In the genomic region with DNA sequence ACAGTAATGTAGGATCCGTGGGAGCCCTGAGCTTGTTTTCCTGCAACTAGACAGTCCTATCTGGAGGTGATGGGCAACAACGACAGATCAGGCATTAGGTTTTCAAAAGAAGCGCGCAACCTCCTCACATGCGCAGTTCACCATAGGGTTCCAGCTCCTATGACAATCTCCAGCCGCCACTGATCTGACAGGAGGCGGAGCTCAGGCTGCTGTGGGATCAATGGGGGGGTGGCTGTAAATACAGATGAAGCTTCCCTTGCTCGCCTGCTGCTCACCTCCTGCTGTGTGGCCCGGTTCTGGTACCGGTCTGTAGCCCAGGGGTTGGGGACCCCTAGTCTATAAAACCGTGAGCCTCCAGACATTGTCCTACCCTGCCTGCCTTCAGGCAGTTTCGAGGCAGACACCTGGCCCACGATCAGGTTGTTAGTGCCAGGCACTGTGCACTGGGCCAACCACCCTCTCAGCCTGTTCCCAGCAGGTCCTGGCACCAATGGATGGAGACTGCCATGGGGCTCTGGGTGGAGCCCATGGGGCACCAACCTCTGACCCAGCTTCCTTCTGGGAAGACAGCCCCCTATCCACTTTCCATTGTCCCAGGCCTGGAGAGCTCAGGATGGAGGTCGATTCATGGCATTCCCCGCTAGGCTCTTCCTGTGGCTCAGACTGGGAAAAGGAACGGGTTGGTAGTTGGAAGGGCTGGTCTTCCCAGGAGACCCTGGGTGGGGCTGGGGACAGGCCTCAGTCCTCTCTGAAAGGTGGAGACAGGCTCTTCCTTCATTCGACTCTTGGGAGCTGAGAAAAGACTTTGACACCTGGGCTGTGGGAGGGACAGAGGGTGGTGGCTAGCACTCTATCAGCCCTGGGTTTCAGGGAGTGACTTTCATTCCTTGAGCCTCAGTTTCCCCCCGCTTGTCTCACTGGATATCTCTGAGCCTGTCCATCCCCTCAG, we compare ENCODE assay signal across 8 cellular contexts. TPM values are rescaled to one million over a fixed set of nuclear protein-coding genes. Genes with fewer than 3 reads are reported as not detected.
DNase-seq lines count a peak whose midpoint lies in the region; ATAC-seq and TF ChIP-seq lines count a peak whose summit lies in the region.

No MANE protein-coding gene starts in this region.

- H3K27me3 ChIP-seq in PC-3 (ENCODE audit: low read length) (no peaks in the 10 kb centered on the region), neural progenitor cell (peaks cover 11% of the 10 kb centered on the region)

- H3K27ac ChIP-seq in PC-3 (ENCODE audit: low read length) (no peak overlapping the region), neural progenitor cell (no peak overlapping the region)

- peaks cover 9% of the 10 kb centered on the region; the same call in 1 of the 2 replicates for H3K36me3 ChIP-seq in PC-3 (ENCODE audit: low read depth, low read length)
- H3K36me3 ChIP-seq in neural progenitor cell, result no peaks in the 10 kb centered on the region

- no peaks in the 10 kb centered on the region for H3K9me3 Mint-ChIP-seq in neural progenitor cell

- ATAC-seq in PC-3 (peak; percentile 41), GM21360 (IDR thresholded peaks at IDR 0.05; ENCODE audit: unreplicated experiment) (no peak)

- peaks cover 14% of the 10 kb centered on the region for H3K4me1 Mint-ChIP-seq in neural progenitor cell

- H3K9ac ChIP-seq in PC-3 (ENCODE audit: low read length) (no peak overlapping the region), neural progenitor cell (no peak overlapping the region)

- H3K4me2 ChIP-seq in PC-3 (ENCODE audit: low read length) (peak overlapping the region; percentile 93), neural progenitor cell (peak overlapping the region; percentile 96)

- BruUV-seq in PC-3 (replicated peaks; lab: Mats Ljungman, UMichigan), result TSS peak; percentile 41

- DNase-seq in NCI-H1417 (lab: John Stamatoyannopoulos, UW), result peak; percentile 48 to 72 (median 49)
- DNase-seq in NCI-H1417 treated with DMSO at 0.1 percent for 48 hours (lab: John Stamatoyannopoulos, UW), result no peak
- DNase-seq in PC-3, result peak; percentile 51
- DNase-seq in epidermal melanocyte (ENCODE audit: insufficient read length, low spot score), result peak; percentile 11
- peak; percentile 25 for DNase-seq in neural progenitor cell (ENCODE audit: low spot score)
- DNase-seq in GM20000 (ENCODE audit: low spot score), result no peak
- DNase-seq in stimulated activated CD4-positive, alpha-beta T cell treated with anti-CD3 and anti-CD28 coated beads, Interleukin-4, amount 100 ng/mL, for 1 hour, result no peak

- TF ChIP-seq CTCF in PC-3 (conservative IDR thresholded peaks at IDR 0.05; ENCODE audit: low read depth, low read length) (no peak), neural progenitor cell (IDR thresholded peaks at IDR 0.05) (no peak), GM20000 (IDR thresholded peaks at IDR 0.05; ENCODE audit: extremely low read depth, missing control alignments) (no peak)

- no peaks in the 10 kb centered on the region for H3K9me2 ChIP-seq in PC-3 (replicated peaks; ENCODE audit: low read length)

- H3K27me3 Mint-ChIP-seq in neural progenitor cell (ENCODE audit: insufficient read depth, low read depth), result peaks cover 5% of the 10 kb centered on the region

- H3K79me2 ChIP-seq in PC-3 (ENCODE audit: low read length), result 0 out of 2 replicates have a peak, but pooled peaks cover 11% of the 10 kb centered on the region
- H3K79me2 ChIP-seq in neural progenitor cell (ENCODE audit: low read depth), result no peaks in the 10 kb centered on the region

- CTCF ChIA-PET in PC-3 (lab: Charles Lee), result interaction anchor here (0.6 to 0.8 kb wide), 2 partner anchors 32 to 208 kb away, joined by 3 to 5 read pairs; a partner anchor contains a TSS

- H3K9me3 ChIP-seq in PC-3 (ENCODE audit: low read length) (no peaks in the 10 kb centered on the region), neural progenitor cell (ENCODE audit: low read depth) (no peaks in the 10 kb centered on the region)

- intact Hi-C loops in PC-3 (cut with micrococcal nuclease), result no loop called here

- H3K4me3 ChIP-seq in PC-3 (ENCODE audit: low read length), result peak overlapping the region; percentile 77; the same call in 1 of the 2 replicates
- H3K4me3 ChIP-seq in neural progenitor cell, result peak overlapping the region; percentile 51

- H3K4me1 ChIP-seq in PC-3 (ENCODE audit: insufficient read depth, low read length), result peaks cover 4% of the 10 kb centered on the region; the same call in 1 of the 2 replicates
- H3K4me1 ChIP-seq in neural progenitor cell, result peaks cover 7% of the 10 kb centered on the region

- H3K36me3 Mint-ChIP-seq in neural progenitor cell, result peaks cover 2% of the 10 kb centered on the region

- POLR2A ChIA-PET in PC-3 (lab: Charles Lee; ENCODE audit: unreplicated experiment), result no interaction called here

- H2AFZ ChIP-seq in PC-3 (ENCODE audit: low read length), result no peak overlapping the region
- H2AFZ ChIP-seq in neural progenitor cell (replicated peaks), result no peak overlapping the region

- H3F3A ChIP-seq in PC-3 (ENCODE audit: low read length, unreplicated experiment) (no peaks in the 10 kb centered on the region), neural progenitor cell (ENCODE audit: low read depth) (peaks cover 16% of the 10 kb centered on the region)

- H3K27ac Mint-ChIP-seq in neural progenitor cell, result no peak overlapping the region

- H3K4me3 Mint-ChIP-seq in neural progenitor cell, result peak overlapping the region; percentile 87

- H4K20me1 ChIP-seq in PC-3 (ENCODE audit: low read length) (no peaks in the 10 kb centered on the region), neural progenitor cell (ENCODE audit: low read depth) (peaks cover 31% of the 10 kb centered on the region)

RNA-seq across cellular contexts. Expression of a gene that starts 1.7 kb away (rescaled TPM):
- total RNA-seq in PC-3 (2014; rRNA removed) (37.0 and 51.5 TPM in 2 replicates), neural progenitor cell (ENCODE audit: low replicate concordance) (3.2 and 9.1 TPM in 2 replicates)

RNA-seq across cellular contexts. Expression of a gene that starts 9.6 kb away (rescaled TPM):
- total RNA-seq in PC-3 (2014; rRNA removed) (27.2 and 30.5 TPM in 2 replicates), neural progenitor cell (ENCODE audit: low replicate concordance) (17.2 and 50.1 TPM in 2 replicates)

RNA-seq across cellular contexts. Expression of a gene that starts 32.9 kb away (rescaled TPM):
- 15.0 and 18.8 TPM in 2 replicates for total RNA-seq in PC-3 (2014; rRNA removed)
- 17.1 and 19.0 TPM in 2 replicates for total RNA-seq in neural progenitor cell (ENCODE audit: low replicate concordance)

RNA-seq across cellular contexts. Expression of a gene that starts 48.3 kb away (rescaled TPM):
- total RNA-seq in PC-3 (2014; rRNA removed) (14.8 and 20.6 TPM in 2 replicates), neural progenitor cell (ENCODE audit: low replicate concordance) (14.7 and 28.2 TPM in 2 replicates)

Comparison
In these comparisons a context has a peak if more than half of its experiments do, and no peak if none do; other contexts are left out.
1. DNase-seq: peak in NCI-H1417 (3 of 3), PC-3 (single experiment), epidermal melanocyte (single experiment) and neural progenitor cell (single experiment); none in NCI-H1417 treated with DMSO at 0.1 percent for 48 hours (single experiment), GM20000 (single experiment) and stimulated activated CD4-positive, alpha-beta T cell treated with anti-CD3 and anti-CD28 coated beads, Interleukin-4, amount 100 ng/mL, for 1 hour (single experiment).